9 cellular contexts compared by ENCODE assay signal in genomic region chr4:2806392-2807355, GRCh38. TPM values are rescaled to one million over a fixed set of nuclear protein-coding genes. Genes with fewer than 3 reads are reported as not detected.
DNase-seq lines count a peak whose midpoint lies in the region; ATAC-seq and TF ChIP-seq lines count a peak whose summit lies in the region.
"Had no signal": no experiment of that assay in that cellular context is flagged by ENCODE, and none has a peak within 500 bp of the region (broad histone marks: within the 10 kb centered on the region; RNA-seq: fewer than 3 reads in every experiment).

No MANE protein-coding gene starts in this region.

- no peak for TF ChIP-seq POLR2A in breast epithelium (IDR thresholded peaks at IDR 0.05)

- CTCF ChIA-PET in GM10248 (lab: Yijun Ruan, JAX): no interaction called here

- TF ChIP-seq CTCF in breast epithelium (IDR thresholded peaks at IDR 0.05): no peak
- no peak for TF ChIP-seq CTCF in GM10248 (IDR thresholded peaks at IDR 0.05; ENCODE audit: control extremely low read depth, extremely low read depth, low read depth, missing control alignments)

- peak; percentile 65 for DNase-seq in HT-29 (ENCODE audit: low spot score)
- no peak for DNase-seq in breast epithelium (ENCODE audit: low spot score in 2 of 2)
- peak; percentile 72 to 83 for DNase-seq in left colon
- DNase-seq in GM10248 (ENCODE audit: extremely low spot score): no peak
- no peak for DNase-seq in NCI-H1694 (lab: John Stamatoyannopoulos, UW)
- DNase-seq in activated CD8-positive, alpha-beta memory T cell treated with anti-CD3 and anti-CD28 coated beads, Interleukin-2, amount 50 U/mL, for 48 hours: no peak
- DNase-seq: MG63 had no signal

- H3K36me3 ChIP-seq in breast epithelium: no peaks in the 10 kb centered on the region
- H3K36me3 ChIP-seq: MG63 had no signal

- POLR2A ChIA-PET in GM10248 (lab: Yijun Ruan, JAX): no interaction called here

- H3K27ac ChIP-seq in breast epithelium: peak overlapping the region; percentile 54 to 73
- H3K27ac ChIP-seq in skin epidermis: peak overlapping the region in 19 of 21 experiments; percentile 2 to 82 (median 70)

- no peaks in the 10 kb centered on the region for H3K27me3 ChIP-seq in breast epithelium
- H3K27me3 ChIP-seq: MG63 had no signal

- no peak overlapping the region for H3K4me3 ChIP-seq in breast epithelium
- H3K4me3 ChIP-seq in skin epidermis: no peak overlapping the region
- H3K4me3 ChIP-seq: MG63 had no signal

- ATAC-seq in left colon (peak; percentile 53), GM18867 (IDR thresholded peaks at IDR 0.05; ENCODE audit: unreplicated experiment) (no peak)

- intact Hi-C loops in breast epithelium (cut with DNase I; ENCODE audit: low total_unique reads) (no loop called here), left colon (cut with DNase I, micrococcal nuclease) (no loop called here)

- no peaks in the 10 kb centered on the region for H3K9me3 ChIP-seq in breast epithelium
- H3K9me3 ChIP-seq: MG63 had no signal

- peaks cover 2 to 34% of the 10 kb centered on the region in 2 donors for H3K4me1 ChIP-seq in breast epithelium

RNA-seq across cellular contexts. Expression of gene SH3BP2, which starts 13.8 kb away (rescaled TPM):
- total RNA-seq in HT-29 (2014; rRNA removed; shearing (Covaris generic)): 122 and 166 TPM in 2 replicates
- 10 to 100 TPM; 40.5 to 74.8 (median 59.3) TPM for total RNA-seq in breast epithelium
- 10 to 100 TPM; 54.3 to 75.2 TPM for total RNA-seq in left colon

RNA-seq across cellular contexts. Expression of gene ADD1, which starts 37.0 kb away (rescaled TPM):
- 125 and 167 TPM in 2 replicates for total RNA-seq in HT-29 (2014; rRNA removed; shearing (Covaris generic))
- total RNA-seq in breast epithelium: 100 to 1,000 TPM; 161 to 193 (median 181) TPM
- total RNA-seq in left colon: 100 to 1,000 TPM; 250 to 254 TPM

RNA-seq across cellular contexts. Expression of gene TNIP2, which starts 50.5 kb away (rescaled TPM):
- 99.9 and 119 TPM in 2 replicates for total RNA-seq in HT-29 (2014; rRNA removed; shearing (Covaris generic))
- total RNA-seq in breast epithelium (10 to 100 TPM; 46.4 to 73.4 (median 64.2) TPM), left colon (10 to 100 TPM; 47.1 to 63.6 TPM)

Comparison
In these comparisons a context has a peak if more than half of its experiments do, and no peak if none do; other contexts are left out.
1. DNase-seq: peak in HT-29 (single experiment) and left colon (2 of 2); none in breast epithelium (0 of 2), GM10248 (single experiment), NCI-H1694 (single experiment) and activated CD8-positive, alpha-beta memory T cell treated with anti-CD3 and anti-CD28 coated beads, Interleukin-2, amount 50 U/mL, for 48 hours (single experiment).